ENCODE assay signal across 29 cellular contexts in genomic region chr5:27387535-27388073, GRCh38.
"Had no signal": no experiment of that assay in that cellular context is flagged by ENCODE, and none has a peak within 500 bp of the region (broad histone marks: within the 10 kb centered on the region; RNA-seq: fewer than 3 reads in every experiment).

No MANE protein-coding gene starts in this region.

- H3K36me3 ChIP-seq: esophagus muscularis mucosa, heart right ventricle, left lung, lower lobe of right lung, pancreas, prostate gland, sigmoid colon, uterus, WERI-Rb-1 had no signal

- DNase-seq: activated CD4-positive, alpha-beta memory T cell treated with anti-CD3 and anti-CD28 coated beads, Interleukin-2, amount 10 ng/mL, durations not matched to agents 7 days and 5 days; activated CD4-positive, alpha-beta T cell treated with anti-CD3 and anti-CD28 coated beads, Interleukin-2, amount 10 ng/mL, durations not matched to agents 7 days and 5 days; activated CD4-positive, CD25-positive, alpha-beta regulatory T cell treated with anti-CD3 and anti-CD28 coated beads, Interleukin-2, amount 50 U/mL, for 72 hours; activated CD8-positive, alpha-beta memory T cell treated with anti-CD3 and anti-CD28 coated beads, Interleukin-2, amount 50 U/mL, for 48 hours; activated gamma-delta T cell; activated naive CD4-positive, alpha-beta T cell treated with anti-CD3 and anti-CD28 coated beads, Interleukin-2, amount 10 ng/mL, durations not matched to agents 7 days and 5 days; activated T-cell treated with anti-CD3 and anti-CD28 coated beads, Interleukin-2, amount 50 U/mL, for 24 hours; amniotic stem cell; caudate nucleus; cortex of kidney; foreskin keratinocyte; heart right ventricle; left lung; lower lobe of right lung; mesendoderm; nucleus accumbens; pancreas; retina; sigmoid colon; small intestine; stimulated activated CD4-positive, alpha-beta T cell treated with anti-CD3 and anti-CD28 coated beads, Interleukin-4, amount 100 ng/mL, for 24 hours; uterus; WERI-Rb-1 had no signal

- ATAC-seq: foreskin keratinocyte; heart right ventricle; left lung; lower lobe of right lung; natural killer cell treated with Interleukin-12 subunit alpha and Interleukin-12 subunit beta and Interleukin-15 and Interleukin-18, amount 100 ng/mL, for 72 hours; pancreas; stimulated activated effector memory CD8-positive, alpha-beta T cell treated with anti-CD3 and anti-CD28 coated beads, Interleukin-12 subunit alpha, Interleukin-12 subunit beta, amount 100 ng/mL, for 72 hours had no signal

- H3K9me3 ChIP-seq: esophagus muscularis mucosa, left lung, lower lobe of right lung, pancreas, prostate gland, sigmoid colon, uterus had no signal

- H3K27me3 ChIP-seq: esophagus muscularis mucosa, foreskin keratinocyte, heart right ventricle, left lung, pancreas, sigmoid colon, uterus had no signal

- H3K4me1 ChIP-seq: esophagus muscularis mucosa, foreskin keratinocyte, heart right ventricle, left lung, lower lobe of right lung, pancreas, prostate gland, sigmoid colon, uterus had no signal

- H3K27ac ChIP-seq: esophagus muscularis mucosa, foreskin keratinocyte, heart right ventricle, left lung, lower lobe of right lung, prostate gland, sigmoid colon, uterus, WERI-Rb-1 had no signal

- FAIRE-seq: islet of Langerhans, pancreas, small intestine, TTC549 had no signal

- H3K4me3 ChIP-seq: esophagus muscularis mucosa, heart right ventricle, left lung, lower lobe of right lung, pancreas, prostate gland, sigmoid colon, uterus had no signal
